In genomic region chr13:111390522-111391270, GRCh38 we compare ENCODE assay signal across 24 cellular contexts.
"Had no signal": no experiment of that assay in that cellular context is flagged by ENCODE, and none has a peak within 500 bp of the region (broad histone marks: within the 10 kb centered on the region; RNA-seq: fewer than 3 reads in every experiment).

No MANE protein-coding gene starts in this region.

- H3K27me3 ChIP-seq: ascending aorta, brain microvascular endothelial cell, hepatocyte had no signal

- DNase-seq: activated CD4-positive, alpha-beta T cell treated with anti-CD3 and anti-CD28 coated beads, Interleukin-2, amount 50 U/mL, for 1 hour; activated CD4-positive, CD25-positive, alpha-beta regulatory T cell treated with anti-CD3 and anti-CD28 coated beads, Interleukin-2, amount 50 U/mL, for 72 hours; activated CD8-positive, alpha-beta T cell treated with anti-CD3 and anti-CD28 coated beads, Interleukin-2, amount 10 ng/mL, durations not matched to agents 7 days and 5 days; activated gamma-delta T cell; activated naive CD4-positive, alpha-beta T cell treated with anti-CD3 and anti-CD28 coated beads, Interleukin-2, amount 50 U/mL, for 16 hours; activated T-cell treated with anti-CD3 and anti-CD28 coated beads, Interleukin-2, amount 50 U/mL, for 48 hours; brain microvascular endothelial cell; caudate nucleus; dermis blood vessel endothelial cell; effector memory CD4-positive, alpha-beta T cell; foreskin melanocyte; immature natural killer cell; kidney glomerular epithelial cell; left ventricle myocardium inferior; mammary epithelial cell; midbrain; stimulated activated CD4-positive, alpha-beta T cell treated with anti-CD3 and anti-CD28 coated beads, Interleukin-4, amount 100 ng/mL, for 1 hour; stimulated activated naive CD4-positive, alpha-beta T cell; T-cell; WERI-Rb-1 had no signal

- H3K4me1 Mint-ChIP-seq: immature natural killer cell had no signal

- H3K9me3 ChIP-seq: ascending aorta, left ventricle myocardium inferior had no signal

- H3K27ac ChIP-seq: ascending aorta, brain microvascular endothelial cell, hepatocyte, left ventricle myocardium inferior, WERI-Rb-1 had no signal

- H3K9me3 Mint-ChIP-seq: immature natural killer cell; natural killer cell treated with Interleukin-12 subunit alpha and Interleukin-12 subunit beta and Interleukin-15 and Interleukin-18, amount 100 ng/mL, for 72 hours; T-cell had no signal

- H3K36me3 Mint-ChIP-seq: immature natural killer cell; natural killer cell treated with Interleukin-12 subunit alpha and Interleukin-12 subunit beta and Interleukin-15 and Interleukin-18, amount 100 ng/mL, for 72 hours; T-cell had no signal

- H3K36me3 ChIP-seq: ascending aorta, brain microvascular endothelial cell, left ventricle myocardium inferior, WERI-Rb-1 had no signal

- H3K4me1 ChIP-seq: ascending aorta, left ventricle myocardium inferior had no signal

- ATAC-seq: activated CD8-positive, alpha-beta T cell treated with anti-CD3 and anti-CD28 coated beads, Interleukin-2, amount 10 ng/mL, durations not matched to agents 7 days and 5 days; esophagus mucosa; natural killer cell treated with Interleukin-12 subunit alpha and Interleukin-12 subunit beta and Interleukin-15 and Interleukin-18, amount 100 ng/mL, for 72 hours; T-cell had no signal

- H3K27ac Mint-ChIP-seq: activated CD8-positive, alpha-beta T cell treated with anti-CD3 and anti-CD28 coated beads, Interleukin-2, amount 10 ng/mL, durations not matched to agents 7 days and 5 days; immature natural killer cell; natural killer cell treated with Interleukin-12 subunit alpha and Interleukin-12 subunit beta and Interleukin-15 and Interleukin-18, amount 100 ng/mL, for 72 hours; T-cell had no signal

- H3K4me3 ChIP-seq: ascending aorta, hepatocyte, left ventricle myocardium inferior had no signal

- H3K4me3 Mint-ChIP-seq: activated CD8-positive, alpha-beta T cell treated with anti-CD3 and anti-CD28 coated beads, Interleukin-2, amount 10 ng/mL, durations not matched to agents 7 days and 5 days; immature natural killer cell; natural killer cell treated with Interleukin-12 subunit alpha and Interleukin-12 subunit beta and Interleukin-15 and Interleukin-18, amount 100 ng/mL, for 72 hours; T-cell had no signal
